ENCODE assay signal across 14 cellular contexts in the genomic region with DNA sequence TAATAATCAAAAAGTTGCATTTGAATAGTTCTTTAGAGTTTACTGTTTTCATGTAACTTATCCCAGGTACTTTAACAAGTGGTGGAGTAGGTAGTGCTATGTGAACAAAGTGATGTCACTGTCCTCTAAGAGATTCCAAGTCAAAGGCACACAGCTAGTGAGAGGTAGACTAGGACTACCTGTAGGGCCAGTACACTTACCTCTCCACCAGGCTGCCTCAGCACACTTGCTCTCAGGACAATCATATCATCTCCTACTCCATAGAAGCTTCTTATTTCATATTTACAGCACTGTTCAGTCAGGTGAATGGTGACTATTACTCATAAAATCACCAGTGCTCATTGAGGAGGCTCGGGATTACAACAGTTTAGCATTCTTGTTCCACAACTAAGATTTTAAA.
DNase-seq lines count a peak whose midpoint lies in the region; ATAC-seq and TF ChIP-seq lines count a peak whose summit lies in the region.
"Had no signal": no experiment of that assay in that cellular context is flagged by ENCODE, and none has a peak within 500 bp of the region (broad histone marks: within the 10 kb centered on the region; RNA-seq: fewer than 3 reads in every experiment).

No MANE protein-coding gene starts in this region.

- WGBS in endodermal cell (ENCODE audit: insufficient coverage in 1 of 2, insufficient read length in 1 of 2), 2 experiments = 93 to 100% methylated on average over 1 of the region's 1 CpG

- peak; percentile 37 for DNase-seq in DMS53 (lab: John Stamatoyannopoulos, UW)
- DNase-seq in HT-29 (ENCODE audit: low spot score) = peak; percentile 6
- DNase-seq in endodermal cell = no peak
- DNase-seq in mucosa of descending colon = no peak
- DNase-seq in epidermal melanocyte (ENCODE audit: insufficient read length, low spot score) = no peak
- no peak for DNase-seq in GM10248 (ENCODE audit: extremely low spot score)
- no peak for DNase-seq in GM19240 (ENCODE audit: insufficient read length, low spot score)
- no peak for DNase-seq in stimulated activated CD4-positive, alpha-beta T cell treated with anti-CD3 and anti-CD28 coated beads, Interleukin-4, amount 100 ng/mL, for 4 hours
- DNase-seq: Caco-2; CD8-positive, alpha-beta memory T cell had no signal

- H3K4me1 ChIP-seq in endodermal cell (ENCODE audit: control insufficient read depth, insufficient read depth, low read length) = peaks cover 6% of the 10 kb centered on the region
- H3K4me1 ChIP-seq in mucosa of descending colon (ENCODE audit: low read depth) = no peaks in the 10 kb centered on the region
- H3K4me1 ChIP-seq: BLaER1 had no signal

- H3K4me3 ChIP-seq in endodermal cell (ENCODE audit: low read length) (no peak overlapping the region), mucosa of descending colon (no peak overlapping the region)
- H3K4me3 ChIP-seq: BLaER1 had no signal

- H3K4me1 Mint-ChIP-seq in endodermal cell = peaks cover 9% of the 10 kb centered on the region
- H3K4me1 Mint-ChIP-seq: CD8-positive, alpha-beta memory T cell had no signal

- TF ChIP-seq CTCF in endodermal cell (conservative IDR thresholded peaks at IDR 0.05) = peak; percentile 59
- TF ChIP-seq CTCF in mucosa of descending colon (IDR thresholded peaks at IDR 0.05) = no peak
- TF ChIP-seq CTCF in GM10248 (IDR thresholded peaks at IDR 0.05; ENCODE audit: control extremely low read depth, extremely low read depth, low read depth, missing control alignments) = no peak

- intact Hi-C loops in mucosa of descending colon (cut with DNase I, micrococcal nuclease) = no loop called here

- H3K27ac Mint-ChIP-seq in endodermal cell = no peak overlapping the region
- H3K27ac Mint-ChIP-seq: CD8-positive, alpha-beta memory T cell had no signal

- ATAC-seq in mucosa of descending colon = peak; percentile 20
- ATAC-seq: HepG2 had no signal

- no peak overlapping the region for H3K9ac ChIP-seq in endodermal cell (ENCODE audit: extremely low read depth, low read length, poor library complexity, severe bottlenecking)
- H3K9ac ChIP-seq: BLaER1, KMS-11 had no signal

- H3K4me3 Mint-ChIP-seq in endodermal cell = no peak overlapping the region
- H3K4me3 Mint-ChIP-seq: CD8-positive, alpha-beta memory T cell had no signal

- peaks cover 2% of the 10 kb centered on the region for H3K9me3 Mint-ChIP-seq in endodermal cell
- H3K9me3 Mint-ChIP-seq: CD8-positive, alpha-beta memory T cell had no signal

- no peaks in the 10 kb centered on the region for H3K27me3 ChIP-seq in endodermal cell (ENCODE audit: control insufficient read depth, insufficient read depth, low read length, poor library complexity, severe bottlenecking)
- H3K27me3 ChIP-seq: BLaER1 had no signal

- no peak overlapping the region for H3K27ac ChIP-seq in endodermal cell (ENCODE audit: low read depth, low read length)
- H3K27ac ChIP-seq: 22Rv1, BLaER1, KMS-11 had no signal

- H3K36me3 ChIP-seq in endodermal cell (ENCODE audit: control insufficient read depth, insufficient read depth, low read length) = no peaks in the 10 kb centered on the region
- H3K36me3 ChIP-seq in mucosa of descending colon (ENCODE audit: low read depth) = no peaks in the 10 kb centered on the region
- H3K36me3 ChIP-seq: BLaER1 had no signal

- POLR2A ChIA-PET in GM10248 (lab: Yijun Ruan, JAX) = no interaction called here

- CTCF ChIA-PET in GM10248 (lab: Yijun Ruan, JAX) = no interaction called here

- H3K36me3 Mint-ChIP-seq in endodermal cell (ENCODE audit: low read depth) = no peaks in the 10 kb centered on the region

- H3K27me3 Mint-ChIP-seq in endodermal cell (ENCODE audit: insufficient read depth) = no peaks in the 10 kb centered on the region

- H3K9me3 ChIP-seq in endodermal cell (ENCODE audit: control insufficient read depth, low read length) (peaks cover 6% of the 10 kb centered on the region), mucosa of descending colon (no peaks in the 10 kb centered on the region)
- H3K9me3 ChIP-seq: BLaER1, Caco-2 had no signal

Comparison
In these comparisons a context has a peak if more than half of its experiments do, and no peak if none do; other contexts are left out.
1. DNase-seq: peak in DMS53 (single experiment) and HT-29 (single experiment); none in endodermal cell (single experiment), mucosa of descending colon (0 of 3), epidermal melanocyte (single experiment), GM10248 (single experiment), GM19240 (single experiment) and stimulated activated CD4-positive, alpha-beta T cell treated with anti-CD3 and anti-CD28 coated beads, Interleukin-4, amount 100 ng/mL, for 4 hours (0 of 2).